17 cellular contexts compared by ENCODE assay signal in genomic region chr17:2963332-2964027, GRCh38.
A peak's percentile ranks its signal among the peaks of the same experiment; 100 is the strongest.
DNase-seq lines count a peak whose midpoint lies in the region; ATAC-seq and TF ChIP-seq lines count a peak whose summit lies in the region.
"Had no signal": no experiment of that assay in that cellular context is flagged by ENCODE, and none has a peak within 500 bp of the region (broad histone marks: within the 10 kb centered on the region; RNA-seq: fewer than 3 reads in every experiment).

No MANE protein-coding gene starts in this region.

- no peak overlapping the region for H3K4me2 ChIP-seq in SK-N-SH
- H3K4me2 ChIP-seq in neuronal stem cell (ENCODE audit: insufficient read depth, low read length, poor library complexity, severe bottlenecking) = no peak overlapping the region

- no peak for ATAC-seq in SK-N-SH treated with all-trans-retinoic acid at 6 μM for 48 hours
- no peak for ATAC-seq in upper lobe of right lung
- no peak for ATAC-seq in HG02678 (IDR thresholded peaks at IDR 0.05; ENCODE audit: unreplicated experiment)
- ATAC-seq in HG02970 (IDR thresholded peaks at IDR 0.05; ENCODE audit: low FRiP score, unreplicated experiment) = no peak
- ATAC-seq: Right ventricle myocardium inferior had no signal

- H3K27me3 ChIP-seq in SK-N-SH (ENCODE audit: insufficient read depth) (no peaks in the 10 kb centered on the region), neuronal stem cell (ENCODE audit: control insufficient read depth in 3 of 3, insufficient read depth in 3 of 3, low read depth in 1 of 3, low read length in 3 of 3) (no peaks in the 10 kb centered on the region), upper lobe of right lung (no peaks in the 10 kb centered on the region)

- H3K4ac ChIP-seq in neuronal stem cell (ENCODE audit: low read length) = no peak overlapping the region

- 93% methylated on average over 20 of the region's 21 CpGs for WGBS in SK-N-SH (ENCODE audit: low lambda C conversion rate)
- WGBS in neuronal stem cell (ENCODE audit: extremely low coverage in 2 of 2, insufficient read length in 2 of 2, insufficient replicate concordance in 1 of 2), 2 donors = no CpG with 5 or more reads among the region's 21 CpGs

- intact Hi-C loops in upper lobe of right lung (cut with DNase I) = no loop called here

- CTCF ChIA-PET in SK-N-SH (lab: Yijun Ruan, JAX) (interaction anchor here (0.9 to 2.7 kb wide), 3 partner anchors 9 to 115 kb away, joined by 3 to 11 read pairs (median 7); no protein-coding TSS in a partner anchor), RWPE1 (lab: Yijun Ruan, JAX) (interaction anchor here (0.9 to 2.4 kb wide), 3 partner anchors 33 to 114 kb away, joined by 3 to 11 read pairs (median 3); no protein-coding TSS in a partner anchor)

- no peak overlapping the region for H2BK120ac ChIP-seq in neuronal stem cell (ENCODE audit: low read depth, low read length)

- H3K36me3 ChIP-seq in SK-N-SH (replicated peaks in 1 of 2; ENCODE audit: control insufficient read depth in 1 of 2, insufficient read depth in 2 of 2, low read length in 1 of 2) (peaks cover 0 to 11% of the 10 kb centered on the region in 2 experiments), neuronal stem cell (replicated peaks in 1 of 2; ENCODE audit: control insufficient read depth in 2 of 2, insufficient read depth in 2 of 2, low read length in 2 of 2) (no peaks in the 10 kb centered on the region), upper lobe of right lung (no peaks in the 10 kb centered on the region)

- POLR2A ChIA-PET in SK-N-SH (lab: Yijun Ruan, JAX) = interaction anchor here (0.7 to 0.9 kb wide), 2 partner anchors 108 to 112 kb away, joined by 3 read pairs; no protein-coding TSS in a partner anchor
- POLR2A ChIA-PET in RWPE1 (lab: Yijun Ruan, JAX; ENCODE audit: low non-redundant PET) = no interaction called here

- no peak overlapping the region for H2BK5ac ChIP-seq in neuronal stem cell (ENCODE audit: low read length)

- H3K14ac ChIP-seq in neuronal stem cell (ENCODE audit: low read length) = peak overlapping the region; percentile 47

- no peak overlapping the region for H4K8ac ChIP-seq in neuronal stem cell (ENCODE audit: low read depth, low read length)

- no peak overlapping the region for H2AFZ ChIP-seq in SK-N-SH (ENCODE audit: low read depth)
- no peak overlapping the region for H2AFZ ChIP-seq in neuronal stem cell (ENCODE audit: low read length)

- H4K91ac ChIP-seq in neuronal stem cell (ENCODE audit: low read depth, low read length, poor library complexity) = peak overlapping the region; percentile 69

- DNase-seq in SK-N-SH (no peak), RWPE1 (ENCODE audit: low spot score) (no peak), neuronal stem cell (ENCODE audit: low spot score) (no peak), upper lobe of right lung (peak; percentile 50), T-helper 1 cell (no peak)
- DNase-seq: C1 segment of cervical spinal cord, GF-D8, Kasumi-1, MM.1S, NCI-H1092 treated with DMSO at 0.1 percent for 48 hours, NCI-H510A treated with DMSO at 0.1 percent for 48 hours, NCI-H82 had no signal

- H4K20me1 ChIP-seq in SK-N-SH (ENCODE audit: insufficient read depth) = no peaks in the 10 kb centered on the region

- H3K18ac ChIP-seq in neuronal stem cell (ENCODE audit: low read length) = no peak overlapping the region

- H3K9ac ChIP-seq in SK-N-SH (no peak overlapping the region), neuronal stem cell (ENCODE audit: low read depth, low read length, poor library complexity) (peak overlapping the region; percentile 67)

- no peak for TF ChIP-seq EP300 in SK-N-SH (IDR thresholded peaks at IDR 0.05; ENCODE audit: borderline replicate concordance in 1 of 2, low read depth in 1 of 2, low read length in 1 of 2)

- peaks cover 10% of the 10 kb centered on the region for H3K79me2 ChIP-seq in SK-N-SH (ENCODE audit: insufficient read depth)

- TF ChIP-seq RAD21 in SK-N-SH (IDR thresholded peaks at IDR 0.05; ENCODE audit: low read length) = no peak

- no peak overlapping the region for H2BK15ac ChIP-seq in neuronal stem cell (ENCODE audit: low read length)

- H3K27ac ChIP-seq in SK-N-SH (ENCODE audit: low read depth in 2 of 2, low read length in 1 of 2) (peak overlapping the region; percentile 7 to 60; a peak in 1 of 4 replicates), RWPE1 (0 out of 2 replicates have a peak overlapping the region, but pooled peaks have one; percentile 10), neuronal stem cell (replicated peaks; ENCODE audit: low read length) (no peak overlapping the region), upper lobe of right lung (no peak overlapping the region)
- H3K27ac ChIP-seq: 22Rv1 had no signal

- H3K23ac ChIP-seq in neuronal stem cell (ENCODE audit: low read depth, low read length, poor library complexity) = no peak overlapping the region

- no peaks in the 10 kb centered on the region for H3K9me2 ChIP-seq in SK-N-SH

- H2BK12ac ChIP-seq in neuronal stem cell (ENCODE audit: low read length) = peak overlapping the region; percentile 5

- H3K4me3 ChIP-seq in SK-N-SH (ENCODE audit: low read depth in 2 of 2, low read length in 1 of 2) (no peak overlapping the region), neuronal stem cell (ENCODE audit: low read length in 2 of 2) (no peak overlapping the region), upper lobe of right lung (no peak overlapping the region)

- H3K4me1 ChIP-seq in SK-N-SH (ENCODE audit: control insufficient read depth in 1 of 2, insufficient read depth in 2 of 2, low read depth in 1 of 2, low read length in 1 of 2) = peaks cover 25 to 67% of the 10 kb centered on the region in 2 experiments; a peak in 3 of 4 replicates
- H3K4me1 ChIP-seq in neuronal stem cell (ENCODE audit: control insufficient read depth in 2 of 2, insufficient read depth in 1 of 2, low read depth in 1 of 2, low read length in 2 of 2) = peaks cover 4 to 15% of the 10 kb centered on the region in 2 donors
- no peaks in the 10 kb centered on the region for H3K4me1 ChIP-seq in upper lobe of right lung

- peaks cover 15% of the 10 kb centered on the region for H3F3A ChIP-seq in SK-N-SH (replicated peaks; ENCODE audit: insufficient read depth)

- H3K79me1 ChIP-seq in neuronal stem cell (ENCODE audit: low read depth, low read length) = no peaks in the 10 kb centered on the region

- H2AK5ac ChIP-seq in neuronal stem cell (ENCODE audit: low read depth, low read length) = peak overlapping the region; percentile 27

- TF ChIP-seq CTCF in SK-N-SH (IDR thresholded peaks at IDR 0.05) (no peak), RWPE1 (conservative IDR thresholded peaks at IDR 0.05; ENCODE audit: low read depth) (no peak), upper lobe of right lung (IDR thresholded peaks at IDR 0.05) (no peak)

- H3K9me3 ChIP-seq in SK-N-SH = no peaks in the 10 kb centered on the region
- H3K9me3 ChIP-seq in neuronal stem cell (replicated peaks in 1 of 2; ENCODE audit: control insufficient read depth in 2 of 2, insufficient read depth in 1 of 2, low read depth in 1 of 2, low read length in 2 of 2) = no peaks in the 10 kb centered on the region
- no peaks in the 10 kb centered on the region for H3K9me3 ChIP-seq in upper lobe of right lung

TF ChIP-seq in SK-N-SH, 30 proteins besides CTCF, POLR2A, EP300 and RAD21 (continues in another document):
- TF ChIP-seq EZH2phosphoT487 (IDR thresholded peaks at IDR 0.05; ENCODE audit: borderline replicate concordance, low read depth) (no peak), ELF1 (IDR thresholded peaks at IDR 0.05) (no peak), TAF1 (IDR thresholded peaks at IDR 0.05; ENCODE audit: borderline replicate concordance, low read depth, low read length) (no peak), MEF2A (IDR thresholded peaks at IDR 0.05; ENCODE audit: borderline replicate concordance, low read depth) (no peak), RXRA (IDR thresholded peaks at IDR 0.05; ENCODE audit: borderline replicate concordance, low read depth) (no peak), SIN3A (IDR thresholded peaks at IDR 0.05; ENCODE audit: borderline replicate concordance, low read depth, low read length) (no peak), MAX (IDR thresholded peaks at IDR 0.05; ENCODE audit: low read depth) (no peak), GATA2 (CRISPR knock-in tag; IDR thresholded peaks at IDR 0.05) (no peak), POLR2AphosphoS5 (IDR thresholded peaks at IDR 0.05; ENCODE audit: low read depth, low read length) (no peak)

TF ChIP-seq in SK-N-SH treated with all-trans-retinoic acid at 6 μM for 48 hours, 23 proteins besides CTCF, POLR2A, EP300 and RAD21 (continues in another document):
- TF ChIP-seq TOX (CRISPR knock-in tag; IDR thresholded peaks at IDR 0.05; ENCODE audit: borderline replicate concordance) (no peak), ZFP30 (CRISPR knock-in tag; IDR thresholded peaks at IDR 0.05) (no peak), ZC3H10 (CRISPR knock-in tag; IDR thresholded peaks at IDR 0.05) (no peak), PPARA (CRISPR knock-in tag; IDR thresholded peaks at IDR 0.05; ENCODE audit: borderline replicate concordance) (no peak), ZNF565 (CRISPR knock-in tag; conservative IDR thresholded peaks at IDR 0.05; ENCODE audit: low read depth) (no peak), ZFP3 (CRISPR knock-in tag; IDR thresholded peaks at IDR 0.05) (no peak), RARB (CRISPR knock-in tag; IDR thresholded peaks at IDR 0.05) (no peak), TSHZ2 (CRISPR knock-in tag; IDR thresholded peaks at IDR 0.05) (no peak), ISL1 (CRISPR knock-in tag; IDR thresholded peaks at IDR 0.05) (no peak)

Comparison
In these comparisons a context has a peak if more than half of its experiments do, and no peak if none do; other contexts are left out.
1. H3K27ac ChIP-seq: peak in SK-N-SH (2 of 2) and RWPE1 (single experiment); none in neuronal stem cell (single experiment) and upper lobe of right lung (single experiment).